In genomic region chr10:5684971-5685763, GRCh38 we compare ENCODE assay signal across 8 cellular contexts. TPM values are rescaled to one million over a fixed set of nuclear protein-coding genes. Genes with fewer than 3 reads are reported as not detected.
DNase-seq lines count a peak whose midpoint lies in the region; ATAC-seq and TF ChIP-seq lines count a peak whose summit lies in the region.

No MANE protein-coding gene starts in this region.

- peak overlapping the region; percentile 93 for H3K9ac ChIP-seq in GM23248

- H3K4me3 ChIP-seq in GM08714 (ENCODE audit: low read length) (peak overlapping the region; percentile 80), GM23248 (peak overlapping the region; percentile 85)

- no peaks in the 10 kb centered on the region for H3K27me3 ChIP-seq in GM23248 (replicated peaks; ENCODE audit: insufficient read depth)

- H2AFZ ChIP-seq in GM23248, result peak overlapping the region; percentile 86

- peak overlapping the region; percentile 94 for H3K27ac Mint-ChIP-seq in activated B cell treated with CpG ODN at 0.5 μM for 24 hours

- H3K4me2 ChIP-seq in GM23248 (ENCODE audit: unreplicated experiment), result peak overlapping the region; percentile 95

- H3F3A ChIP-seq in GM23248 (ENCODE audit: insufficient read depth), result peaks cover 16% of the 10 kb centered on the region

- WGBS in GM23248 (ENCODE audit: low coverage in 1 of 2, low lambda C conversion rate in 2 of 2, missing lambda C conversion rate in 2 of 2), 2 experiments, result 1% methylated on average over 60 to 65 of the region's 77 CpGs

- peak overlapping the region; percentile 88 for H3K27ac ChIP-seq in GM23248

- H3K36me3 ChIP-seq in GM23248 (ENCODE audit: low read depth), result no peaks in the 10 kb centered on the region

- no peak for TF ChIP-seq CTCF in activated B cell treated with CpG ODN at 0.5 μM for 24 hours (IDR thresholded peaks at IDR 0.05)

- peaks cover 46% of the 10 kb centered on the region for H3K4me1 Mint-ChIP-seq in activated B cell treated with CpG ODN at 0.5 μM for 24 hours

- H3K9me2 ChIP-seq in GM23248 (ENCODE audit: insufficient read depth), result no peaks in the 10 kb centered on the region

- in situ Hi-C loops in GM23248 (cut with MboI), result no loop called here

- DNase-seq in GM23248 (peak; percentile 92), LoVo (ENCODE audit: low spot score) (peak; percentile 69), activated B cell treated with CpG ODN at 0.5 μM for 24 hours (peak; percentile 66), kidney tubule cell (ENCODE audit: low spot score) (peak; percentile 74), HuH-7.5 (ENCODE audit: low spot score) (no peak)
- DNase-seq in central memory CD4-positive, alpha-beta T cell, result peak; percentile 70
- DNase-seq in stimulated activated CD4-positive, alpha-beta T cell treated with anti-CD3 and anti-CD28 coated beads, Interleukin-1b, Interleukin-23, amount 100 ng/mL, for 1 hour (ENCODE audit: low read depth in 2 of 2), result peak; percentile 10 to 22

- peaks cover 14% of the 10 kb centered on the region for H3K4me1 ChIP-seq in GM23248 (ENCODE audit: insufficient read depth)

- no peaks in the 10 kb centered on the region for H3K27me3 Mint-ChIP-seq in activated B cell treated with CpG ODN at 0.5 μM for 24 hours

- no peaks in the 10 kb centered on the region for H3K9me3 Mint-ChIP-seq in activated B cell treated with CpG ODN at 0.5 μM for 24 hours

- peak overlapping the region; percentile 99 for H3K4me3 Mint-ChIP-seq in activated B cell treated with CpG ODN at 0.5 μM for 24 hours

- intact Hi-C loops in activated B cell treated with CpG ODN at 0.5 μM for 24 hours (cut with micrococcal nuclease), result loop anchor here (1.0 to 5.0 kb wide), 13 partner anchors 8 to 462 kb away; partner anchors contain the start of genes ANKRD16, ASB13, GDI2 and IL15RA

- ATAC-seq in activated B cell treated with CpG ODN at 0.5 μM for 24 hours (ENCODE audit: low read depth), result peak; percentile 75

- peaks cover 20% of the 10 kb centered on the region for H3K36me3 Mint-ChIP-seq in activated B cell treated with CpG ODN at 0.5 μM for 24 hours (ENCODE audit: low read depth)

- H3K9me3 ChIP-seq in GM23248 (ENCODE audit: low read depth), result no peaks in the 10 kb centered on the region

- CTCF ChIA-PET in activated B cell treated with CpG ODN at 0.5 μM for 24 hours (lab: Charles Lee), result interaction anchor here (0.6 kb wide), 1 partner anchor 18 kb away, joined by 3 read pairs; no protein-coding TSS in a partner anchor

- POLR2A ChIA-PET in activated B cell treated with CpG ODN at 0.5 μM for 24 hours (lab: Charles Lee), result interaction anchor here (0.8 to 2.2 kb wide), 7 partner anchors 8 to 291 kb away, joined by 3 to 15 read pairs (median 4); no protein-coding TSS in a partner anchor

- peaks cover 10% of the 10 kb centered on the region for H4K20me1 ChIP-seq in GM23248 (ENCODE audit: insufficient read depth)

- H3K79me2 ChIP-seq in GM23248 (ENCODE audit: insufficient read depth), result peaks cover 53% of the 10 kb centered on the region

RNA-seq across cellular contexts. Expression of gene TASOR2, which starts 0.5 kb away (rescaled TPM):
- 51.9 and 60.7 TPM in 2 replicates for total RNA-seq in GM23248 (2014; rRNA removed; shearing (Covaris generic))
- 16.8 and 19.9 TPM in 2 replicates for polyA plus RNA-seq in GM23248 (2016; fragmentation: Nextera tagmentation; extraction: Ambion mirVana)
- total RNA-seq in activated B cell treated with CpG ODN at 0.5 μM for 24 hours, result 69.8 and 81.4 TPM in 2 replicates

RNA-seq across cellular contexts. Expression of gene ASB13, which starts 18.8 kb away (rescaled TPM):
- total RNA-seq in GM23248 (2014; rRNA removed; shearing (Covaris generic)), result 5.6 and 8.9 TPM in 2 replicates
- 7.5 and 8.9 TPM in 2 replicates for polyA plus RNA-seq in GM23248 (2016; fragmentation: Nextera tagmentation; extraction: Ambion mirVana)
- total RNA-seq in activated B cell treated with CpG ODN at 0.5 μM for 24 hours, result 3.3 and 3.5 TPM in 2 replicates
